Comparison of ENCODE assay signal across 22 cellular contexts in the genomic region with DNA sequence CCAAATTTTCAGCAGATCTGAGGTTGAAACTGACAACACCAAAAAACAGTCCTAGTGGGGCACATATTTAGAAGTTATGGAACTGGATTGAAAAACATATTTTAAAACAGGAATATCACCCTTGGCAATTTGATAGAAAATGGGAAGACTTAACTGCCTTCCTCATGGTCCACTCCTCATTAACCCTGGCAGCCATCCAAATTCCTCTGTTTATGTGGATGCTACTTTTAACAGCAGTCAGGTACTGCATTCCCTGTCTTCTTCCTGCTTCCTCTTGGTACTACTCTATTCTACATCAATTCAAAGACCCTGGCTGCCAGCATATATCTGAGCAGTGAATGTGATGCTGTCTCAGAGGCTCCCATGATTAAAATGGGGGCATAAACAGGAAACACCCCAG. TPM values are rescaled to one million over a fixed set of nuclear protein-coding genes. Genes with fewer than 3 reads are reported as not detected.
DNase-seq lines count a peak whose midpoint lies in the region; ATAC-seq and TF ChIP-seq lines count a peak whose summit lies in the region.
"Had no signal": no experiment of that assay in that cellular context is flagged by ENCODE, and none has a peak within 500 bp of the region (broad histone marks: within the 10 kb centered on the region; RNA-seq: fewer than 3 reads in every experiment).

No MANE protein-coding gene starts in this region.

- H3K4me1 ChIP-seq in left ventricle myocardium inferior = peaks cover 56% of the 10 kb centered on the region
- H3K4me1 ChIP-seq in right atrium auricular region = peaks cover 0 to 39% of the 10 kb centered on the region in 2 donors
- H3K4me1 ChIP-seq in body of pancreas = peaks cover 38% of the 10 kb centered on the region
- H3K4me1 ChIP-seq: testis had no signal

- peak overlapping the region; percentile 21 for H3K27ac ChIP-seq in left ventricle myocardium inferior (replicated peaks)
- H3K27ac ChIP-seq in right atrium auricular region = no peak overlapping the region
- H3K27ac ChIP-seq in cingulate gyrus (ENCODE audit: low read depth, low read length) = peak overlapping the region; percentile 67
- no peak overlapping the region for H3K27ac ChIP-seq in body of pancreas
- H3K27ac ChIP-seq: cardiac muscle cell, gastrocnemius medialis, hepatocyte, PC-9, right lobe of liver, testis had no signal

- ATAC-seq in body of pancreas = no peak
- ATAC-seq: activated CD8-positive, alpha-beta T cell treated with anti-CD3 and anti-CD28 coated beads for 36 hours; activated naive CD4-positive, alpha-beta T cell treated with anti-CD3 and anti-CD28 coated beads, Interleukin-2, amount 50 U/mL, for 72 hours had no signal

- DNase-seq in left ventricle myocardium inferior = no peak
- no peak for DNase-seq in right atrium auricular region (ENCODE audit: low spot score)
- peak; percentile 36 for DNase-seq in HT-29 (ENCODE audit: low spot score)
- DNase-seq in body of pancreas = no peak
- DNase-seq in NCI-H1105 treated with DMSO at 0.1 percent for 48 hours (lab: John Stamatoyannopoulos, UW) = no peak
- DNase-seq in NCI-H1436 treated with DMSO at 0.1 percent for 48 hours (lab: John Stamatoyannopoulos, UW) = no peak
- DNase-seq: activated CD8-positive, alpha-beta T cell treated with anti-CD3 and anti-CD28 coated beads for 36 hours; dermis blood vessel endothelial cell; gastrocnemius medialis; mesendoderm; NCI-H187; NCI-H226; NK-92 treated with Interleukin-12 subunit alpha and Interleukin-12 subunit beta, amount 100 ng/mL, for 24 hours; PC-9; right lobe of liver; stimulated activated CD4-positive, alpha-beta T cell treated with anti-CD3 and anti-CD28 coated beads, Interleukin-12 subunit alpha, Interleukin-12 subunit beta, amount 100 ng/mL, for 4 hours; stimulated activated CD4-positive, alpha-beta T cell treated with anti-CD3 and anti-CD28 coated beads, Interleukin-4, amount 100 ng/mL, for 1 hour; testis had no signal

- H3K27me3 ChIP-seq in left ventricle myocardium inferior (ENCODE audit: low read depth) (no peaks in the 10 kb centered on the region), right atrium auricular region (no peaks in the 10 kb centered on the region), body of pancreas (no peaks in the 10 kb centered on the region)
- H3K27me3 ChIP-seq: cardiac muscle cell, gastrocnemius medialis, hepatocyte, right lobe of liver, testis had no signal

- H3K36me3 ChIP-seq in left ventricle myocardium inferior = no peaks in the 10 kb centered on the region
- H3K36me3 ChIP-seq in right atrium auricular region = no peaks in the 10 kb centered on the region
- H3K36me3 ChIP-seq in body of pancreas (replicated peaks in 1 of 2; ENCODE audit: insufficient read depth in 1 of 2, low read depth in 2 of 2) = no peaks in the 10 kb centered on the region
- H3K36me3 ChIP-seq: cardiac muscle cell, gastrocnemius medialis, right lobe of liver had no signal

- TF ChIP-seq CTCF in left ventricle myocardium inferior (IDR thresholded peaks at IDR 0.05; ENCODE audit: borderline replicate concordance) = no peak
- TF ChIP-seq CTCF in right atrium auricular region (IDR thresholded peaks at IDR 0.05) = no peak
- TF ChIP-seq CTCF in body of pancreas (IDR thresholded peaks at IDR 0.05) = no peak

- no peak for TF ChIP-seq POLR2A in body of pancreas (IDR thresholded peaks at IDR 0.05)

- intact Hi-C loops in left ventricle myocardium inferior (cut with micrococcal nuclease) = no loop called here
- intact Hi-C loops in body of pancreas (cut with DNase I) = no loop called here

- H3K9me3 ChIP-seq in left ventricle myocardium inferior (replicated peaks) (no peaks in the 10 kb centered on the region), right atrium auricular region (no peaks in the 10 kb centered on the region), body of pancreas (no peaks in the 10 kb centered on the region)
- H3K9me3 ChIP-seq: gastrocnemius medialis, right lobe of liver, testis had no signal

- no peak overlapping the region for H3K4me3 ChIP-seq in left ventricle myocardium inferior
- H3K4me3 ChIP-seq in right atrium auricular region = no peak overlapping the region
- H3K4me3 ChIP-seq in body of pancreas = no peak overlapping the region
- H3K4me3 ChIP-seq: cardiac muscle cell, gastrocnemius medialis, hepatocyte, PC-9, right lobe of liver, testis had no signal

RNA-seq across cellular contexts. Expression of a gene that starts 54.3 kb away (rescaled TPM):
- total RNA-seq in left ventricle myocardium inferior (17.8 TPM), right atrium auricular region (10 to 100 TPM; 19.2 to 23.2 TPM), body of pancreas (10 to 100 TPM; 34.2 to 50.1 TPM)
- total RNA-seq in HT-29 (2014; rRNA removed; shearing (Covaris generic)) = 29.9 and 30.4 TPM in 2 replicates

Comparison
In these comparisons a context has a peak if more than half of its experiments do, and no peak if none do; other contexts are left out.
1. H3K27ac ChIP-seq: peak in left ventricle myocardium inferior (single experiment) and cingulate gyrus (single experiment); none in right atrium auricular region (0 of 2) and body of pancreas (0 of 4).